Comparison of ENCODE assay signal across 13 cellular contexts in the genomic region with DNA sequence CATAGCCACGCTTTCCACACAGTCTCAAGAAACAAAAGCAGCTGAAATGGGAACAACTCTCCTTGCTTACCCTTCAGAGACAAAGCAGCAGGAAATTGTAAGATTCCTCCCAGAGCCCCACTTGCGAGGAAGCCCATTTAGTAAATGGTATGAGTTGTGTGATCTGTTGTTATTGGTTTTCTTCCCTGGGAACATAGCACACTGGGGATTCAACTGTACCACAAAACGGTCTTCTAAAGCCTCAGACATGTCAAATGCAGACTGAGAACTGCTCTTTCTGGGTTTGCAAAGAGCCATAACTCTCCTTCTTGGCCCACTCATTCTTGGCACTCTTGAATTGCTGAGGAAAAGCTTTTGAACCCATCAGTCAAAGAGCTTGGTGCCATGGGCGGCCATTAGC.
"Had no signal": no experiment of that assay in that cellular context is flagged by ENCODE, and none has a peak within 500 bp of the region (broad histone marks: within the 10 kb centered on the region; RNA-seq: fewer than 3 reads in every experiment).

No MANE protein-coding gene starts in this region.

- H3K36me3 ChIP-seq: adrenal gland, upper lobe of right lung had no signal

- H3K27ac Mint-ChIP-seq: activated naive CD4-positive, alpha-beta T cell treated with anti-CD3 and anti-CD28 coated beads, Interleukin-2, amount 10 ng/mL, durations not matched to agents 7 days and 5 days; activated T-helper 2 cell treated with anti-CD3 and anti-CD28 coated beads, Interferon-gamma antibody, Interleukin-2, Interleukin-4, amounts not matched to agents 10 μg/mL and 5 μg/mL and 100 μg/mL, durations not matched to agents 14 hours and 24 hours and 36 hours; stimulated activated effector memory CD8-positive, alpha-beta T cell treated with anti-CD3 and anti-CD28 coated beads, Interleukin-12 subunit alpha, Interleukin-12 subunit beta, amount 100 ng/mL, for 72 hours had no signal

- H3K27me3 Mint-ChIP-seq: activated naive CD4-positive, alpha-beta T cell treated with anti-CD3 and anti-CD28 coated beads, Interleukin-2, amount 10 ng/mL, durations not matched to agents 7 days and 5 days had no signal

- H3K4me3 ChIP-seq: adrenal gland, upper lobe of right lung had no signal

- H3K4me1 Mint-ChIP-seq: stimulated activated effector memory CD8-positive, alpha-beta T cell treated with anti-CD3 and anti-CD28 coated beads, Interleukin-12 subunit alpha, Interleukin-12 subunit beta, amount 100 ng/mL, for 72 hours had no signal

- DNase-seq: activated CD4-positive, alpha-beta T cell treated with anti-CD3 and anti-CD28 coated beads, Interleukin-2, amount 50 U/mL, for 1 hour; activated naive CD4-positive, alpha-beta T cell treated with anti-CD3 and anti-CD28 coated beads, Interleukin-2, amount 10 ng/mL, durations not matched to agents 7 days and 5 days; adrenal gland; caudate nucleus; cortex of kidney; effector CD8-positive, alpha-beta T cell; left cardiac atrium; retina; small intestine; substantia nigra; upper lobe of right lung had no signal

- ATAC-seq: stimulated activated effector memory CD8-positive, alpha-beta T cell treated with anti-CD3 and anti-CD28 coated beads, Interleukin-12 subunit alpha, Interleukin-12 subunit beta, amount 100 ng/mL, for 72 hours; upper lobe of right lung had no signal

- H3K9me3 ChIP-seq: adrenal gland, upper lobe of right lung had no signal

- H3K4me1 ChIP-seq: adrenal gland had no signal

- H3K9me3 Mint-ChIP-seq: activated naive CD4-positive, alpha-beta T cell treated with anti-CD3 and anti-CD28 coated beads, Interleukin-2, amount 10 ng/mL, durations not matched to agents 7 days and 5 days; activated T-helper 2 cell treated with anti-CD3 and anti-CD28 coated beads, Interferon-gamma antibody, Interleukin-2, Interleukin-4, amounts not matched to agents 10 μg/mL and 5 μg/mL and 100 μg/mL, durations not matched to agents 14 hours and 24 hours and 36 hours; stimulated activated effector memory CD8-positive, alpha-beta T cell treated with anti-CD3 and anti-CD28 coated beads, Interleukin-12 subunit alpha, Interleukin-12 subunit beta, amount 100 ng/mL, for 72 hours had no signal

- H3K27me3 ChIP-seq: adrenal gland, upper lobe of right lung had no signal

- H3K4me3 Mint-ChIP-seq: activated naive CD4-positive, alpha-beta T cell treated with anti-CD3 and anti-CD28 coated beads, Interleukin-2, amount 10 ng/mL, durations not matched to agents 7 days and 5 days; stimulated activated effector memory CD8-positive, alpha-beta T cell treated with anti-CD3 and anti-CD28 coated beads, Interleukin-12 subunit alpha, Interleukin-12 subunit beta, amount 100 ng/mL, for 72 hours had no signal

- H3K36me3 Mint-ChIP-seq: activated naive CD4-positive, alpha-beta T cell treated with anti-CD3 and anti-CD28 coated beads, Interleukin-2, amount 10 ng/mL, durations not matched to agents 7 days and 5 days; stimulated activated effector memory CD8-positive, alpha-beta T cell treated with anti-CD3 and anti-CD28 coated beads, Interleukin-12 subunit alpha, Interleukin-12 subunit beta, amount 100 ng/mL, for 72 hours had no signal

- H3K27ac ChIP-seq: adrenal gland, upper lobe of right lung had no signal
